ENCODE assay signal across 10 cellular contexts in genomic region chr18:10032331-10032979, GRCh38.
A peak's percentile ranks its signal among the peaks of the same experiment; 100 is the strongest.
DNase-seq lines count a peak whose midpoint lies in the region; ATAC-seq and TF ChIP-seq lines count a peak whose summit lies in the region.
"Had no signal": no experiment of that assay in that cellular context is flagged by ENCODE, and none has a peak within 500 bp of the region (broad histone marks: within the 10 kb centered on the region; RNA-seq: fewer than 3 reads in every experiment).

No MANE protein-coding gene starts in this region.

- H3K27ac Mint-ChIP-seq in dendritic cell treated with granulocyte-macrophage colony-stimulating factor and Interleukin-4, amounts not matched to agents 40 ng/mL and 50 ng/mL, for 4 days: peak overlapping the region; percentile 76
- H3K27ac Mint-ChIP-seq in glutamatergic neuron (ENCODE audit: unreplicated experiment): no peak overlapping the region

- H3K9me3 ChIP-seq in PC-3 (ENCODE audit: low read length): no peaks in the 10 kb centered on the region
- H3K9me3 ChIP-seq in testis: no peaks in the 10 kb centered on the region

- DNase-seq in PC-3: no peak
- DNase-seq in midbrain (lab: John Stamatoyannopoulos, UW): peak; percentile 37
- DNase-seq in testis: peak; percentile 52
- DNase-seq in glutamatergic neuron: no peak
- DNase-seq: activated effector memory CD4-positive, alpha-beta T cell treated with anti-CD3 and anti-CD28 coated beads, Interleukin-2, amount 50 U/mL, for 16 hours; NCI-H2171 treated with DMSO at 0.1 percent for 48 hours had no signal

- peak overlapping the region; percentile 59 for H3K4me3 Mint-ChIP-seq in dendritic cell treated with granulocyte-macrophage colony-stimulating factor and Interleukin-4, amounts not matched to agents 40 ng/mL and 50 ng/mL, for 4 days
- no peak overlapping the region for H3K4me3 Mint-ChIP-seq in glutamatergic neuron (ENCODE audit: unreplicated experiment)
- H3K4me3 Mint-ChIP-seq: neural crest cell had no signal

- H2AFZ ChIP-seq in PC-3 (ENCODE audit: low read length): no peak overlapping the region

- no peak overlapping the region for H3K4me2 ChIP-seq in PC-3 (ENCODE audit: low read length)

- H3K27ac ChIP-seq in PC-3 (ENCODE audit: low read length) (no peak overlapping the region), testis (peak overlapping the region in 1 of 2 donors; percentile 46)

- ATAC-seq in PC-3 (no peak), GM19328 (IDR thresholded peaks at IDR 0.05; ENCODE audit: unreplicated experiment) (no peak), GM19395 (IDR thresholded peaks at IDR 0.05; ENCODE audit: unreplicated experiment) (no peak)

- H3K27me3 ChIP-seq in PC-3 (ENCODE audit: low read length): peaks cover 44% of the 10 kb centered on the region
- H3K27me3 ChIP-seq in testis: no peaks in the 10 kb centered on the region

- H3K4me1 ChIP-seq in PC-3 (ENCODE audit: insufficient read depth, low read length) (no peaks in the 10 kb centered on the region; the same call in 1 of the 2 replicates), testis (peaks cover 24% of the 10 kb centered on the region)

- no peak for TF ChIP-seq POLR2A in testis (IDR thresholded peaks at IDR 0.05)

- H3K27me3 Mint-ChIP-seq in dendritic cell treated with granulocyte-macrophage colony-stimulating factor and Interleukin-4, amounts not matched to agents 40 ng/mL and 50 ng/mL, for 4 days: peaks cover 2% of the 10 kb centered on the region
- peaks cover 8% of the 10 kb centered on the region for H3K27me3 Mint-ChIP-seq in glutamatergic neuron (ENCODE audit: unreplicated experiment)

- no peaks in the 10 kb centered on the region for H4K20me1 ChIP-seq in PC-3 (ENCODE audit: low read length)

- peaks cover 22% of the 10 kb centered on the region for H3K4me1 Mint-ChIP-seq in dendritic cell treated with granulocyte-macrophage colony-stimulating factor and Interleukin-4, amounts not matched to agents 40 ng/mL and 50 ng/mL, for 4 days (ENCODE audit: low read depth)
- H3K4me1 Mint-ChIP-seq in glutamatergic neuron (ENCODE audit: low read depth, unreplicated experiment): peaks cover 24% of the 10 kb centered on the region

- WGBS in testis, 2 donors: 4 to 29% methylated on average over 8 to 45 of the region's 45 CpGs

- H3K36me3 Mint-ChIP-seq in dendritic cell treated with granulocyte-macrophage colony-stimulating factor and Interleukin-4, amounts not matched to agents 40 ng/mL and 50 ng/mL, for 4 days (ENCODE audit: low read depth): no peaks in the 10 kb centered on the region
- H3K36me3 Mint-ChIP-seq in glutamatergic neuron (ENCODE audit: unreplicated experiment): peaks cover 7% of the 10 kb centered on the region

- no peak overlapping the region for H3K9ac ChIP-seq in PC-3 (ENCODE audit: low read length)

- H3K4me3 ChIP-seq in PC-3 (ENCODE audit: low read length) (no peak overlapping the region), testis (peak overlapping the region; percentile 24 to 50)

- POLR2A ChIA-PET in PC-3 (lab: Charles Lee; ENCODE audit: unreplicated experiment): no interaction called here

- no peaks in the 10 kb centered on the region for H3F3A ChIP-seq in PC-3 (ENCODE audit: low read length, unreplicated experiment)

- H3K36me3 ChIP-seq in PC-3 (ENCODE audit: low read depth, low read length) (no peaks in the 10 kb centered on the region), testis (ENCODE audit: low read depth, missing control alignments) (no peaks in the 10 kb centered on the region)

- no peaks in the 10 kb centered on the region for H3K9me3 Mint-ChIP-seq in dendritic cell treated with granulocyte-macrophage colony-stimulating factor and Interleukin-4, amounts not matched to agents 40 ng/mL and 50 ng/mL, for 4 days
- H3K9me3 Mint-ChIP-seq in glutamatergic neuron (ENCODE audit: unreplicated experiment): no peaks in the 10 kb centered on the region
- H3K9me3 Mint-ChIP-seq: neural crest cell had no signal

- CTCF ChIA-PET in PC-3 (lab: Charles Lee): no interaction called here

- TF ChIP-seq CTCF in PC-3 (conservative IDR thresholded peaks at IDR 0.05; ENCODE audit: low read depth, low read length) (peak; percentile 22; the same call in 1 of the 2 replicates), testis (IDR thresholded peaks at IDR 0.05) (no peak), glutamatergic neuron (IDR thresholded peaks at IDR 0.05; ENCODE audit: partially characterized antibody, unreplicated experiment) (no peak)

- BruUV-seq in PC-3 (replicated peaks; lab: Mats Ljungman, UMichigan): no TSS peak

- no peaks in the 10 kb centered on the region for H3K9me2 ChIP-seq in PC-3 (replicated peaks; ENCODE audit: low read length)

- intact Hi-C loops in PC-3 (cut with micrococcal nuclease) (no loop called here), testis (cut with DNase I; ENCODE audit: low total_unique reads) (loop anchor here (10.0 kb wide), 1 partner anchor 482 kb away; no protein-coding TSS in a partner anchor)
- intact Hi-C loops in dendritic cell treated with granulocyte-macrophage colony-stimulating factor and Interleukin-4, amounts not matched to agents 40 ng/mL and 50 ng/mL, for 4 days (cut with micrococcal nuclease): no loop called here

- no peaks in the 10 kb centered on the region for H3K79me2 ChIP-seq in PC-3 (ENCODE audit: low read length)

Comparison
In these comparisons a context has a peak if more than half of its experiments do, and no peak if none do; other contexts are left out.
1. DNase-seq: peak in midbrain (single experiment) and testis (single experiment); none in PC-3 (single experiment) and glutamatergic neuron (single experiment).